In genomic region chr2:145484443-145485086, GRCh38 we compare ENCODE assay signal across 10 cellular contexts.
A peak's percentile ranks its signal among the peaks of the same experiment; 100 is the strongest.
DNase-seq lines count a peak whose midpoint lies in the region; ATAC-seq and TF ChIP-seq lines count a peak whose summit lies in the region.
"Had no signal": no experiment of that assay in that cellular context is flagged by ENCODE, and none has a peak within 500 bp of the region (broad histone marks: within the 10 kb centered on the region; RNA-seq: fewer than 3 reads in every experiment).

No MANE protein-coding gene starts in this region.

- H3K27me3 ChIP-seq in heart right ventricle (no peaks in the 10 kb centered on the region), RWPE2 (ENCODE audit: insufficient read depth, poor library complexity, severe bottlenecking) (no peaks in the 10 kb centered on the region)

- H3K9me3 ChIP-seq in heart right ventricle (no peaks in the 10 kb centered on the region), RWPE2 (ENCODE audit: severe bottlenecking) (no peaks in the 10 kb centered on the region)

- H3K4me1 ChIP-seq in heart right ventricle (no peaks in the 10 kb centered on the region), RWPE2 (ENCODE audit: insufficient read depth, poor library complexity, severe bottlenecking) (no peaks in the 10 kb centered on the region)

- peak in 5 of 9 donors; percentile 13 to 30 (median 27) for TF ChIP-seq CTCF in heart right ventricle (IDR thresholded peaks at IDR 0.05)
- peak; percentile 72 for TF ChIP-seq CTCF in RWPE2 (IDR thresholded peaks at IDR 0.05; ENCODE audit: poor library complexity, severe bottlenecking)

- H3K27ac ChIP-seq in heart right ventricle: no peak overlapping the region
- no peak overlapping the region for H3K27ac ChIP-seq in RWPE2 (ENCODE audit: poor library complexity, severe bottlenecking)

- H3K4me3 ChIP-seq in heart right ventricle (no peak overlapping the region), RWPE2 (ENCODE audit: severe bottlenecking) (no peak overlapping the region)
- H3K4me3 ChIP-seq: lung had no signal

- intact Hi-C loops in heart right ventricle (cut with DNase I) (no loop called here), Right ventricle myocardium inferior (cut with DNase I) (no loop called here)

- ATAC-seq in heart right ventricle (peak in 1 of 8 donors; percentile 61), Right ventricle myocardium inferior (no peak), RWPE2 (ENCODE audit: low read depth) (peak; percentile 99), GM18873 (IDR thresholded peaks at IDR 0.05; ENCODE audit: low FRiP score, unreplicated experiment) (no peak)

- H3K36me3 ChIP-seq in heart right ventricle (no peaks in the 10 kb centered on the region), RWPE2 (ENCODE audit: low read depth) (no peaks in the 10 kb centered on the region)

- DNase-seq in heart right ventricle (no peak), Right ventricle myocardium inferior (ENCODE audit: missing footprints) (no peak), RWPE2 (ENCODE audit: low spot score) (no peak), fibroblast of the conjunctiva (ENCODE audit: low read depth) (peak; percentile 82), DMS79 treated with DMSO at 0.1 percent for 48 hours (lab: John Stamatoyannopoulos, UW) (no peak), NCI-H187 treated with DMSO at 0.1 percent for 48 hours (lab: John Stamatoyannopoulos, UW) (no peak)
- no peak for DNase-seq in central memory CD4-positive, alpha-beta T cell
- DNase-seq: activated naive CD4-positive, alpha-beta T cell treated with Interleukin-2 at 50 U/mL for 16 hours had no signal
